ENCODE assay signal across 28 cellular contexts in genomic region chr4:174483792-174484191, GRCh38. TPM values are rescaled to one million over a fixed set of nuclear protein-coding genes. Genes with fewer than 3 reads are reported as not detected.
"Had no signal": no experiment of that assay in that cellular context is flagged by ENCODE, and none has a peak within 500 bp of the region (broad histone marks: within the 10 kb centered on the region; RNA-seq: fewer than 3 reads in every experiment).

No MANE protein-coding gene starts in this region.

- H3K4me1 ChIP-seq: colonic mucosa, gastrocnemius medialis, heart left ventricle, prostate gland, stomach, testis, tibial artery, upper lobe of left lung had no signal

- H3K9me3 ChIP-seq: colonic mucosa, gastrocnemius medialis, prostate gland, sigmoid colon, stomach, testis, tibial artery, upper lobe of left lung had no signal

- DNase-seq: colonic mucosa; effector CD8-positive, alpha-beta T cell; endodermal cell; foreskin fibroblast; gastrocnemius medialis; heart left ventricle; kidney; natural killer cell; nucleus accumbens; right cardiac atrium; sigmoid colon; stimulated activated CD4-positive, alpha-beta T cell treated with anti-CD3 and anti-CD28 coated beads, Interleukin-2, amount 100 ng/mL, for 24 hours; stimulated activated CD4-positive, alpha-beta T cell treated with anti-CD3 and anti-CD28 coated beads, Interleukin-4, amount 100 ng/mL, for 24 hours; stimulated activated naive CD4-positive, alpha-beta T cell treated with Interleukin-2 at 50 U/mL for 16 hours; stomach; testis; tibial artery had no signal

- H3K36me3 ChIP-seq: colonic mucosa, gastrocnemius medialis, heart left ventricle, prostate gland, sigmoid colon, stomach, tibial artery, upper lobe of left lung had no signal

- ATAC-seq: esophagus mucosa; gastrocnemius medialis; heart left ventricle; left lobe of liver; natural killer cell; right cardiac atrium; stimulated activated effector memory CD8-positive, alpha-beta T cell treated with anti-CD3 and anti-CD28 coated beads, Interleukin-12 subunit alpha, Interleukin-12 subunit beta, amount 100 ng/mL, for 72 hours had no signal

- H3K27me3 ChIP-seq: colonic mucosa, gastrocnemius medialis, heart left ventricle, hepatocyte, sigmoid colon, stomach, testis, tibial artery, upper lobe of left lung had no signal

- H3K27ac ChIP-seq: colonic mucosa, epithelial cell of prostate, gastrocnemius medialis, heart left ventricle, hepatocyte, prostate gland, sigmoid colon, stomach, testis, tibial artery, upper lobe of left lung had no signal

- H3K4me3 ChIP-seq: colonic mucosa, gastrocnemius medialis, heart left ventricle, hepatocyte, lung, prostate gland, sigmoid colon, stomach, tibial artery, upper lobe of left lung had no signal

RNA-seq across cellular contexts. Expression of gene HPGD, which starts 38.5 kb away (rescaled TPM):
- total RNA-seq: glomerular endothelial cell, neural crest cell, osteocyte had no signal
